Comparison of ENCODE assay signal across 10 cellular contexts in the genomic region with DNA sequence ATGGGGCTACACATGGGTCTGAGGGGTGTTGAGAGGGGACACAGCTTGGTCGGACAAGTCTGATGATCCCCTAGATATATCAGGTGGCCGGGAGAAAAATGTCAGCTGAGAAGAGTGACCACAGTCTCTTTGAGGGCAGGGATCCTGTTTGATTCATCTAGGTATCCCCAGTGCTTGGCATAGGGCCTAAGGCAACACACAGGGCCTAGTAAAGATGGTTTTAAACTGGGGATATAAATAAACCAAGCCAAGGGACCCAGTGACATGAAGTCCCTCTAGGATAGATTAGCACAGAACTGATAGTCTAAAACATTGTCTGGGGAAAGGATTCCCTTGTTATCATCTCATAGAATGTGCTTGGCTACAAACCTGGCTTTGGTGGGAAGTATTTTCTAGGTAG. TPM values are rescaled to one million over a fixed set of nuclear protein-coding genes. Genes with fewer than 3 reads are reported as not detected.
DNase-seq lines count a peak whose midpoint lies in the region; ATAC-seq and TF ChIP-seq lines count a peak whose summit lies in the region.
"Had no signal": no experiment of that assay in that cellular context is flagged by ENCODE, and none has a peak within 500 bp of the region (broad histone marks: within the 10 kb centered on the region; RNA-seq: fewer than 3 reads in every experiment).

No MANE protein-coding gene starts in this region.

- H3K27ac Mint-ChIP-seq in activated naive CD4-positive, alpha-beta T cell treated with anti-CD3 and anti-CD28 coated beads, Interleukin-2, amount 10 ng/mL, durations not matched to agents 7 days and 5 days = peak overlapping the region; percentile 89
- H3K27ac Mint-ChIP-seq in T-cell = peak overlapping the region in 1 of 2 donors; percentile 90
- H3K27ac Mint-ChIP-seq in stimulated activated effector memory CD8-positive, alpha-beta T cell treated with anti-CD3 and anti-CD28 coated beads, Interleukin-12 subunit alpha, Interleukin-12 subunit beta, amount 100 ng/mL, for 72 hours = peak overlapping the region; percentile 99

- H3K9me3 Mint-ChIP-seq in activated naive CD4-positive, alpha-beta T cell treated with anti-CD3 and anti-CD28 coated beads, Interleukin-2, amount 10 ng/mL, durations not matched to agents 7 days and 5 days = no peaks in the 10 kb centered on the region
- no peaks in the 10 kb centered on the region for H3K9me3 Mint-ChIP-seq in T-cell
- H3K9me3 Mint-ChIP-seq in stimulated activated effector memory CD8-positive, alpha-beta T cell treated with anti-CD3 and anti-CD28 coated beads, Interleukin-12 subunit alpha, Interleukin-12 subunit beta, amount 100 ng/mL, for 72 hours = no peaks in the 10 kb centered on the region

- peaks cover 24% of the 10 kb centered on the region for H3K4me1 Mint-ChIP-seq in activated naive CD4-positive, alpha-beta T cell treated with anti-CD3 and anti-CD28 coated beads, Interleukin-2, amount 10 ng/mL, durations not matched to agents 7 days and 5 days
- peaks cover 26 to 34% (median 29%) of the 10 kb centered on the region in 3 donors for H3K4me1 Mint-ChIP-seq in T-cell
- H3K4me1 Mint-ChIP-seq in stimulated activated effector memory CD8-positive, alpha-beta T cell treated with anti-CD3 and anti-CD28 coated beads, Interleukin-12 subunit alpha, Interleukin-12 subunit beta, amount 100 ng/mL, for 72 hours = peaks cover 34% of the 10 kb centered on the region

- CTCF ChIA-PET in activated naive CD4-positive, alpha-beta T cell treated with anti-CD3 and anti-CD28 coated beads, Interleukin-2, amount 10 ng/mL, durations not matched to agents 7 days and 5 days (lab: Charles Lee) = no interaction called here
- CTCF ChIA-PET in T-cell (lab: Charles Lee) = no interaction called here

- peak overlapping the region; percentile 91 for H3K4me3 ChIP-seq in fibroblast of pulmonary artery (replicated peaks; ENCODE audit: low read depth, low read length)

- peaks cover 5% of the 10 kb centered on the region for H3K36me3 Mint-ChIP-seq in activated naive CD4-positive, alpha-beta T cell treated with anti-CD3 and anti-CD28 coated beads, Interleukin-2, amount 10 ng/mL, durations not matched to agents 7 days and 5 days
- H3K36me3 Mint-ChIP-seq in T-cell = peaks cover 12% of the 10 kb centered on the region
- H3K36me3 Mint-ChIP-seq in stimulated activated effector memory CD8-positive, alpha-beta T cell treated with anti-CD3 and anti-CD28 coated beads, Interleukin-12 subunit alpha, Interleukin-12 subunit beta, amount 100 ng/mL, for 72 hours = peaks cover 26% of the 10 kb centered on the region

- POLR2A ChIA-PET in T-cell (lab: Charles Lee) = no interaction called here

- no peak for DNase-seq in activated naive CD4-positive, alpha-beta T cell treated with anti-CD3 and anti-CD28 coated beads, Interleukin-2, amount 10 ng/mL, durations not matched to agents 7 days and 5 days
- no peak for DNase-seq in activated naive CD4-positive, alpha-beta T cell (lab: John Stamatoyannopoulos, UW)
- DNase-seq in T-cell = no peak
- no peak for DNase-seq in fibroblast of pulmonary artery (ENCODE audit: low read depth)
- DNase-seq in stimulated activated effector memory CD8-positive, alpha-beta T cell treated with anti-CD3 and anti-CD28 coated beads, Interleukin-12 subunit alpha, Interleukin-12 subunit beta, amount 100 ng/mL, for 72 hours (ENCODE audit: low spot score in 2 of 2) = no peak
- DNase-seq in sciatic nerve (ENCODE audit: low spot score) = no peak
- no peak for DNase-seq in amygdala (lab: John Stamatoyannopoulos, UW)
- DNase-seq: activated CD4-positive, alpha-beta T cell treated with anti-CD3 and anti-CD28 coated beads for 4 hours; kidney glomerular epithelial cell had no signal

- ATAC-seq in T-cell (replicated peaks in 1 of 4) (no peak), sciatic nerve (no peak), HG02571 (IDR thresholded peaks at IDR 0.05; ENCODE audit: unreplicated experiment) (no peak)
- no peak for ATAC-seq in stimulated activated effector memory CD8-positive, alpha-beta T cell treated with anti-CD3 and anti-CD28 coated beads, Interleukin-12 subunit alpha, Interleukin-12 subunit beta, amount 100 ng/mL, for 72 hours

- intact Hi-C loops in sciatic nerve (cut with DNase I) = no loop called here

- peaks cover 7% of the 10 kb centered on the region for H3K27me3 Mint-ChIP-seq in activated naive CD4-positive, alpha-beta T cell treated with anti-CD3 and anti-CD28 coated beads, Interleukin-2, amount 10 ng/mL, durations not matched to agents 7 days and 5 days
- no peaks in the 10 kb centered on the region for H3K27me3 Mint-ChIP-seq in T-cell

- no peak for TF ChIP-seq CTCF in fibroblast of pulmonary artery (IDR thresholded peaks at IDR 0.05; ENCODE audit: low read length, missing control alignments)

- peak overlapping the region; percentile 91 for H3K4me3 Mint-ChIP-seq in activated naive CD4-positive, alpha-beta T cell treated with anti-CD3 and anti-CD28 coated beads, Interleukin-2, amount 10 ng/mL, durations not matched to agents 7 days and 5 days
- peak overlapping the region; percentile 87 to 96 (median 92) for H3K4me3 Mint-ChIP-seq in T-cell
- peak overlapping the region; percentile 98 for H3K4me3 Mint-ChIP-seq in stimulated activated effector memory CD8-positive, alpha-beta T cell treated with anti-CD3 and anti-CD28 coated beads, Interleukin-12 subunit alpha, Interleukin-12 subunit beta, amount 100 ng/mL, for 72 hours

RNA-seq across cellular contexts. Expression of gene ERCC4, which starts 1.4 kb away (rescaled TPM):
- total RNA-seq in T-cell = 10 to 100 TPM; 11.6 to 13.7 (median 13.3) TPM
- 17.3 TPM for total RNA-seq in sciatic nerve
